Comparison of ENCODE assay signal across 10 cellular contexts in the genomic region with DNA sequence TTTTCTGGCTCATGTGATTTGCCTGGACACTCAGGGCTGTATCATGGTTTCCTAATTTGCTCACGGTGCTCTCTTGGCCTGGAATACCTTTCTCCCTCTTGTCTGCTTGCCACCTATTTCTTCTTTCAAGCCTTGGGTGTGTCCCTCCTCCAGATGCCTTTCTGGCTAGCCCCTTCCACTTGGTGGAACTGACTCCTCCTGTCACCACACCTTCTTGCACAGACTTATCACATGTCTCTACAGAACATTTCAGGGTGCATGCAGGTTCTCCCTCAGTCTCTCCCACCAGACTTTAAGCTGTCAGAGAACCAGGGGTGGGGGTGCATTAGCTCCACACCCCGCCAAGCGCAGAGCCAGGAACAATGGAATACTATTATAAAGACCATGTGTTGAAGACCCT. TPM values are rescaled to one million over a fixed set of nuclear protein-coding genes. Genes with fewer than 3 reads are reported as not detected.
DNase-seq lines count a peak whose midpoint lies in the region; ATAC-seq and TF ChIP-seq lines count a peak whose summit lies in the region.
"Had no signal": no experiment of that assay in that cellular context is flagged by ENCODE, and none has a peak within 500 bp of the region (broad histone marks: within the 10 kb centered on the region; RNA-seq: fewer than 3 reads in every experiment).

No MANE protein-coding gene starts in this region.

- TF ChIP-seq CTCF in fibroblast of pulmonary artery (IDR thresholded peaks at IDR 0.05; ENCODE audit: low read length, missing control alignments) (no peak), progenitor cell of endocrine pancreas (IDR thresholded peaks at IDR 0.05; ENCODE audit: unreplicated experiment) (no peak)

- H3K4me3 ChIP-seq in CD4-positive, alpha-beta memory T cell (ENCODE audit: low read length in 2 of 2), result no peak overlapping the region
- peak overlapping the region; percentile 94 for H3K4me3 ChIP-seq in fibroblast of pulmonary artery (replicated peaks; ENCODE audit: low read depth, low read length)
- peak overlapping the region; percentile 93 for H3K4me3 ChIP-seq in skeletal muscle cell (ENCODE audit: low read depth, low read length)

- H3K4me1 Mint-ChIP-seq in CD4-positive, alpha-beta memory T cell, result peaks cover 35 to 70% (median 55%) of the 10 kb centered on the region in 4 donors
- H3K4me1 Mint-ChIP-seq in activated T-helper 1 cell treated with anti-CD3 and anti-CD28 coated beads, Interleukin-12 subunit alpha, Interleukin-12 subunit beta, Interleukin-2, Interleukin-4 antibody, amounts not matched to agents 30 ng/mL and 10 ng/mL and 1 ng/mL, durations not matched to agents 14 hours and 24 hours and 36 hours (ENCODE audit: low read depth), result peaks cover 44% of the 10 kb centered on the region
- peaks cover 18% of the 10 kb centered on the region for H3K4me1 Mint-ChIP-seq in progenitor cell of endocrine pancreas (ENCODE audit: low read depth)

- intact Hi-C loops in CD4-positive, alpha-beta memory T cell (cut with micrococcal nuclease), result loop anchor here (10.0 kb wide), 1 partner anchor 559 kb away; a partner anchor contains a TSS
- intact Hi-C loops in activated T-helper 1 cell treated with anti-CD3 and anti-CD28 coated beads, Interleukin-12 subunit alpha, Interleukin-12 subunit beta, Interleukin-2, Interleukin-4 antibody, amounts not matched to agents 30 ng/mL and 10 ng/mL and 1 ng/mL, durations not matched to agents 14 hours and 24 hours and 36 hours (cut with micrococcal nuclease), result loop anchor here (10.0 kb wide), 1 partner anchor 449 kb away; no protein-coding TSS in a partner anchor

- H3K27ac Mint-ChIP-seq in CD4-positive, alpha-beta memory T cell, result peak overlapping the region in 1 of 7 donors; percentile 79
- no peak overlapping the region for H3K27ac Mint-ChIP-seq in activated T-helper 1 cell treated with anti-CD3 and anti-CD28 coated beads, Interleukin-12 subunit alpha, Interleukin-12 subunit beta, Interleukin-2, Interleukin-4 antibody, amounts not matched to agents 30 ng/mL and 10 ng/mL and 1 ng/mL, durations not matched to agents 14 hours and 24 hours and 36 hours
- H3K27ac Mint-ChIP-seq in progenitor cell of endocrine pancreas, result no peak overlapping the region

- no peak overlapping the region for H3K27ac ChIP-seq in CD4-positive, alpha-beta memory T cell (ENCODE audit: low read depth, low read length)

- POLR2A ChIA-PET in CD4-positive, alpha-beta memory T cell (lab: Charles Lee; ENCODE audit: partially characterized antibody), result interaction anchor here (1.2 kb wide), 1 partner anchor 195 kb away, joined by 3 read pairs; no protein-coding TSS in a partner anchor

- no peaks in the 10 kb centered on the region for H3K27me3 ChIP-seq in CD4-positive, alpha-beta memory T cell (ENCODE audit: insufficient read depth, low read length)

- peaks cover 15 to 32% of the 10 kb centered on the region in 2 donors for H3K36me3 Mint-ChIP-seq in CD4-positive, alpha-beta memory T cell
- H3K36me3 Mint-ChIP-seq in activated T-helper 1 cell treated with anti-CD3 and anti-CD28 coated beads, Interleukin-12 subunit alpha, Interleukin-12 subunit beta, Interleukin-2, Interleukin-4 antibody, amounts not matched to agents 30 ng/mL and 10 ng/mL and 1 ng/mL, durations not matched to agents 14 hours and 24 hours and 36 hours (ENCODE audit: low read depth), result no peaks in the 10 kb centered on the region
- peaks cover 3% of the 10 kb centered on the region for H3K36me3 Mint-ChIP-seq in progenitor cell of endocrine pancreas (ENCODE audit: insufficient read depth)

- H3K27me3 Mint-ChIP-seq in CD4-positive, alpha-beta memory T cell, result no peaks in the 10 kb centered on the region
- H3K27me3 Mint-ChIP-seq in activated T-helper 1 cell treated with anti-CD3 and anti-CD28 coated beads, Interleukin-12 subunit alpha, Interleukin-12 subunit beta, Interleukin-2, Interleukin-4 antibody, amounts not matched to agents 30 ng/mL and 10 ng/mL and 1 ng/mL, durations not matched to agents 14 hours and 24 hours and 36 hours (ENCODE audit: insufficient read depth), result peaks cover 3% of the 10 kb centered on the region
- peaks cover 3% of the 10 kb centered on the region for H3K27me3 Mint-ChIP-seq in progenitor cell of endocrine pancreas

- no peaks in the 10 kb centered on the region for H3K9me3 ChIP-seq in CD4-positive, alpha-beta memory T cell (ENCODE audit: control insufficient read depth in 1 of 2, low read length in 2 of 2)

- H3K36me3 ChIP-seq in CD4-positive, alpha-beta memory T cell (ENCODE audit: insufficient read depth, low read length), result no peaks in the 10 kb centered on the region

- H3K9me3 Mint-ChIP-seq in CD4-positive, alpha-beta memory T cell, result no peaks in the 10 kb centered on the region
- H3K9me3 Mint-ChIP-seq in activated T-helper 1 cell treated with anti-CD3 and anti-CD28 coated beads, Interleukin-12 subunit alpha, Interleukin-12 subunit beta, Interleukin-2, Interleukin-4 antibody, amounts not matched to agents 30 ng/mL and 10 ng/mL and 1 ng/mL, durations not matched to agents 14 hours and 24 hours and 36 hours, result no peaks in the 10 kb centered on the region
- H3K9me3 Mint-ChIP-seq in progenitor cell of endocrine pancreas (ENCODE audit: low read depth), result no peaks in the 10 kb centered on the region

- H3K4me3 Mint-ChIP-seq in CD4-positive, alpha-beta memory T cell, result peak overlapping the region in 6 of 8 donors; percentile 7 to 98 (median 67)
- peak overlapping the region; percentile 89 for H3K4me3 Mint-ChIP-seq in activated T-helper 1 cell treated with anti-CD3 and anti-CD28 coated beads, Interleukin-12 subunit alpha, Interleukin-12 subunit beta, Interleukin-2, Interleukin-4 antibody, amounts not matched to agents 30 ng/mL and 10 ng/mL and 1 ng/mL, durations not matched to agents 14 hours and 24 hours and 36 hours
- no peak overlapping the region for H3K4me3 Mint-ChIP-seq in progenitor cell of endocrine pancreas (ENCODE audit: low read depth)

- H3K4me1 ChIP-seq in CD4-positive, alpha-beta memory T cell (ENCODE audit: insufficient read depth, low read length), result peaks cover 55% of the 10 kb centered on the region

- CTCF ChIA-PET in CD4-positive, alpha-beta memory T cell (lab: Charles Lee; ENCODE audit: partially characterized antibody), result no interaction called here

- ATAC-seq in GM18861 (IDR thresholded peaks at IDR 0.05; ENCODE audit: unreplicated experiment), result no peak

- DNase-seq in CD4-positive, alpha-beta memory T cell, result no peak
- no peak for DNase-seq in activated T-helper 1 cell treated with anti-CD3 and anti-CD28 coated beads, Interleukin-12 subunit alpha, Interleukin-12 subunit beta, Interleukin-2, Interleukin-4 antibody, amounts not matched to agents 30 ng/mL and 10 ng/mL and 1 ng/mL, durations not matched to agents 14 hours and 24 hours and 36 hours (ENCODE audit: low spot score)
- no peak for DNase-seq in fibroblast of pulmonary artery (ENCODE audit: low read depth)
- no peak for DNase-seq in skeletal muscle cell (ENCODE audit: low read depth)
- DNase-seq in glomerular visceral epithelial cell (ENCODE audit: extremely low spot score), result no peak
- no peak for DNase-seq in NCI-H2107 (lab: John Stamatoyannopoulos, UW)
- no peak for DNase-seq in progenitor cell of endocrine pancreas (ENCODE audit: low spot score, unreplicated experiment)
- DNase-seq: NCI-H1105, NCI-H510A treated with DMSO at 0.1 percent for 48 hours had no signal

RNA-seq across cellular contexts. Expression of a gene that starts 1.9 kb away (rescaled TPM):
- 10 to 100 TPM; 11.2 to 11.4 TPM for total RNA-seq in CD4-positive, alpha-beta memory T cell
- 10 to 100 TPM in 1 of 2 donors, 1 to 10 TPM in 1; 2.1 to 11.0 TPM for polyA plus RNA-seq in CD4-positive, alpha-beta memory T cell
- total RNA-seq in activated T-helper 1 cell treated with anti-CD3 and anti-CD28 coated beads, Interleukin-12 subunit alpha, Interleukin-12 subunit beta, Interleukin-2, Interleukin-4 antibody, amounts not matched to agents 30 ng/mL and 10 ng/mL and 1 ng/mL, durations not matched to agents 14 hours and 24 hours and 36 hours, result 1.8 and 2.2 TPM in 2 replicates
- total RNA-seq in progenitor cell of endocrine pancreas, result 8.4 and 8.5 TPM in 2 replicates

Comparison
In these comparisons a context has a peak if more than half of its experiments do, and no peak if none do; other contexts are left out.
1. H3K4me3 ChIP-seq: peak in fibroblast of pulmonary artery (single experiment) and skeletal muscle cell (single experiment); none in CD4-positive, alpha-beta memory T cell (0 of 2).